ENCODE assay signal across 7 cellular contexts in the genomic region with DNA sequence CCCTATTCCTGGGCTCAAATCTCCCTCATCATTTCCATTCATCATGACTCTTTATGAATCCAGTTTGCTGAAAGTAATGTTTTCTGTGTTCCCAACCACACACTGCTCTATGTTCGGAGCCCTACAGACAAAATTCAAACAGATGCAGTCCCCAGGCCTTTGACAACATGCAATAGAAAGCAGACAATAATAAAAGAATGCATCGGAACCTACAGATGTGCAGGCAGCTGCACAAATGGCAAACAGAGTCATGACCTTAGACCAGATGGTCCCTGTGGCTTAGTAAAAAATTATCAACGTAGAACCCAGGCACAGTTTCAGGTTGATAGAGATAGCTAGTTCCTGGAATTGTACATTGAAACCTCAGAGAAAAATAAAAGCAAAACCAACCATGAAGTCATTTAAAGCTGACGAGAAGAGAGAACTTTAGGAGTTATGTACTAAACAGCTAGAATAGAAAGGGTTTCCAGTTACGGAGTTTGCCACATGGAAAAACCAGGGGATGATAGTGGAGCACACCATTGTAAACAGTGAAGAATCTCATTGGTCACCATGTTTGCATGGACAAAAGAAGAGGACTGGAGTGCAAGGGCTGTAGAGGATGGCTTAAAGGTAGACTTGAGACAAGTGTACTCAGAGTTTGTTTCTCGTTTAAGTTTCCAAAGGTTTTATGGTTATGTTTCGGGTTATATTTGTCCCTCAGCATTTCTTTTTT. TPM values are rescaled to one million over a fixed set of nuclear protein-coding genes. Genes with fewer than 3 reads are reported as not detected.
DNase-seq lines count a peak whose midpoint lies in the region; ATAC-seq and TF ChIP-seq lines count a peak whose summit lies in the region.

No MANE protein-coding gene starts in this region.

- POLR2A ChIA-PET in HCT116 (lab: Charles Lee) = no interaction called here

- intact Hi-C loops in HCT116 (cut with micrococcal nuclease) (no loop called here), mucosa of descending colon (cut with DNase I, micrococcal nuclease) (no loop called here)

- H4K20me1 ChIP-seq in HCT116 (ENCODE audit: insufficient read depth) = no peaks in the 10 kb centered on the region

- H3K79me2 ChIP-seq in HCT116 (ENCODE audit: insufficient read depth, low read length) = no peaks in the 10 kb centered on the region

- H3K4me1 ChIP-seq in HCT116 (ENCODE audit: control insufficient read depth in 1 of 2, insufficient read depth in 2 of 2, low read length in 2 of 2) (peaks cover 7 to 20% of the 10 kb centered on the region in 2 experiments; a peak in 3 of 4 replicates), mucosa of descending colon (ENCODE audit: low read depth) (no peaks in the 10 kb centered on the region)

- no peaks in the 10 kb centered on the region for H3K27me3 ChIP-seq in HCT116 (ENCODE audit: insufficient read depth, low read length)

- RAD21 ChIA-PET in HCT116 (lab: Charles Lee; ENCODE audit: low non-redundant PET in 1 of 2, low total read pairs in 2 of 2, uncharacterized antibody in 2 of 2, unreplicated experiment in 2 of 2) = no interaction called here

- H3K4me2 ChIP-seq in HCT116 (ENCODE audit: low read length) = peak overlapping the region; percentile 40

- no peak overlapping the region for H2AFZ ChIP-seq in HCT116 (ENCODE audit: low read depth, low read length, poor library complexity, severe bottlenecking)

- BruUV-seq in HCT116 (replicated peaks; lab: Mats Ljungman, UMichigan) = no TSS peak

- no peak for TF ChIP-seq POLR2A in HCT116 (IDR thresholded peaks at IDR 0.05; ENCODE audit: borderline replicate concordance, extremely low read depth, insufficient read depth, insufficient read length)

- TF ChIP-seq RAD21 in HCT116 (IDR thresholded peaks at IDR 0.05; ENCODE audit: low read depth) = no peak

- H3K9me2 ChIP-seq in HCT116 (ENCODE audit: insufficient read depth) = no peaks in the 10 kb centered on the region

- no peaks in the 10 kb centered on the region for H3K36me3 ChIP-seq in HCT116 (ENCODE audit: control insufficient read depth in 1 of 2, insufficient read depth in 2 of 2, low read length in 2 of 2)
- no peaks in the 10 kb centered on the region for H3K36me3 ChIP-seq in mucosa of descending colon (ENCODE audit: low read depth)

- H3K4me3 ChIP-seq in HCT116 (replicated peaks in 1 of 2; ENCODE audit: low read depth in 1 of 2, low read length in 2 of 2) (no peak overlapping the region), mucosa of descending colon (no peak overlapping the region)

- DNase-seq in HCT116 (ENCODE audit: low read depth, low spot score) (no peak), mucosa of descending colon (no peak), AG08395 (ENCODE audit: low spot score) (no peak), HUDEP-2 (lab: John Stamatoyannopoulos, UW; ENCODE audit: unreplicated experiment in 76 of 76) (no peak), NCI-H69 (lab: John Stamatoyannopoulos, UW) (no peak)

- H3K9me3 ChIP-seq in HCT116 (ENCODE audit: control insufficient read depth in 1 of 2, insufficient read depth in 1 of 2, low read depth in 1 of 2, low read length in 2 of 2) (no peaks in the 10 kb centered on the region), mucosa of descending colon (no peaks in the 10 kb centered on the region)

- TF ChIP-seq CTCF in HCT116 (IDR thresholded peaks at IDR 0.05 in 2 of 3, conservative IDR thresholded peaks at IDR 0.05 in 1 of 3; ENCODE audit: borderline replicate concordance in 1 of 3, insufficient read depth in 1 of 3, low read depth in 2 of 3, low read length in 2 of 3) (no peak), mucosa of descending colon (IDR thresholded peaks at IDR 0.05) (no peak)

- CTCF ChIA-PET in HCT116 (lab: Charles Lee) = no interaction called here

- no peak overlapping the region for H3K27ac ChIP-seq in HCT116 (ENCODE audit: low read depth, low read length)

- ATAC-seq in GM19043 (IDR thresholded peaks at IDR 0.05; ENCODE audit: low read depth, unreplicated experiment) (peak; percentile 73), HCT116 (no peak), HG03575 (IDR thresholded peaks at IDR 0.05; ENCODE audit: extremely low read depth, insufficient number of reproducible peaks, low FRiP score, unreplicated experiment) (peak; percentile 74), mucosa of descending colon (peak; percentile 27)

- no peak overlapping the region for H3K9ac ChIP-seq in HCT116 (ENCODE audit: low read length)

TF ChIP-seq in HCT116, 20 proteins besides CTCF, POLR2A, EP300 and RAD21:
- TF ChIP-seq, protein P1, sequence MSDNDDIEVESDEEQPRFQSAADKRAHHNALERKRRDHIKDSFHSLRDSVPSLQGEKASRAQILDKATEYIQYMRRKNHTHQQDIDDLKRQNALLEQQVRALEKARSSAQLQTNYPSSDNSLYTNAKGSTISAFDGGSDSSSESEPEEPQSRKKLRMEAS (IDR thresholded peaks at IDR 0.05) = no peak
- no peak for TF ChIP-seq ZFX (IDR thresholded peaks at IDR 0.05)
- no peak for TF ChIP-seq JUND (IDR thresholded peaks at IDR 0.05)
- no peak for TF ChIP-seq TCF7L2 (IDR thresholded peaks at IDR 0.05; ENCODE audit: borderline replicate concordance, extremely low read depth, insufficient read depth, insufficient read length)
- TF ChIP-seq CBX3 (IDR thresholded peaks at IDR 0.05; ENCODE audit: low read depth) = no peak
- no peak for TF ChIP-seq EGR1 (IDR thresholded peaks at IDR 0.05; ENCODE audit: low read depth)
- TF ChIP-seq SRF (IDR thresholded peaks at IDR 0.05; ENCODE audit: low read depth) = no peak
- no peak for TF ChIP-seq ZNF274 (IDR thresholded peaks at IDR 0.05; ENCODE audit: low read depth, low read length)
- TF ChIP-seq YY1 (IDR thresholded peaks at IDR 0.05; ENCODE audit: extremely low read depth, insufficient replicate concordance, low read depth, low read length) = no peak
- no peak for TF ChIP-seq FOSL1 (IDR thresholded peaks at IDR 0.05; ENCODE audit: low read depth)
- no peak for TF ChIP-seq SIN3A (IDR thresholded peaks at IDR 0.05; ENCODE audit: low read depth)
- TF ChIP-seq, protein P2, sequence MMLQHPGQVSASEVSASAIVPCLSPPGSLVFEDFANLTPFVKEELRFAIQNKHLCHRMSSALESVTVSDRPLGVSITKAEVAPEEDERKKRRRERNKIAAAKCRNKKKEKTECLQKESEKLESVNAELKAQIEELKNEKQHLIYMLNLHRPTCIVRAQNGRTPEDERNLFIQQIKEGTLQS (IDR thresholded peaks at IDR 0.05) = no peak
- TF ChIP-seq EZH2phosphoT487 (IDR thresholded peaks at IDR 0.05; ENCODE audit: borderline replicate concordance) = no peak
- no peak for TF ChIP-seq ELF1 (IDR thresholded peaks at IDR 0.05; ENCODE audit: borderline replicate concordance, low read depth)
- TF ChIP-seq CEBPB (IDR thresholded peaks at IDR 0.05; ENCODE audit: low read depth) = no peak
TF ChIP-seq in HCT116: peak in this region for 0.

RNA-seq across cellular contexts. Expression of a gene that starts 23.2 kb away (rescaled TPM):
- total RNA-seq in HCT116 (2021; ENCODE audit: unreplicated experiment) = 16.9 TPM
- 13.5 and 14.3 TPM in 2 replicates for polyA plus RNA-seq in HCT116 (2012)
- total RNA-seq in mucosa of descending colon = 10 to 100 TPM; 14.7 to 38.4 (median 15.8) TPM
